9 cellular contexts compared by ENCODE assay signal in the genomic region with DNA sequence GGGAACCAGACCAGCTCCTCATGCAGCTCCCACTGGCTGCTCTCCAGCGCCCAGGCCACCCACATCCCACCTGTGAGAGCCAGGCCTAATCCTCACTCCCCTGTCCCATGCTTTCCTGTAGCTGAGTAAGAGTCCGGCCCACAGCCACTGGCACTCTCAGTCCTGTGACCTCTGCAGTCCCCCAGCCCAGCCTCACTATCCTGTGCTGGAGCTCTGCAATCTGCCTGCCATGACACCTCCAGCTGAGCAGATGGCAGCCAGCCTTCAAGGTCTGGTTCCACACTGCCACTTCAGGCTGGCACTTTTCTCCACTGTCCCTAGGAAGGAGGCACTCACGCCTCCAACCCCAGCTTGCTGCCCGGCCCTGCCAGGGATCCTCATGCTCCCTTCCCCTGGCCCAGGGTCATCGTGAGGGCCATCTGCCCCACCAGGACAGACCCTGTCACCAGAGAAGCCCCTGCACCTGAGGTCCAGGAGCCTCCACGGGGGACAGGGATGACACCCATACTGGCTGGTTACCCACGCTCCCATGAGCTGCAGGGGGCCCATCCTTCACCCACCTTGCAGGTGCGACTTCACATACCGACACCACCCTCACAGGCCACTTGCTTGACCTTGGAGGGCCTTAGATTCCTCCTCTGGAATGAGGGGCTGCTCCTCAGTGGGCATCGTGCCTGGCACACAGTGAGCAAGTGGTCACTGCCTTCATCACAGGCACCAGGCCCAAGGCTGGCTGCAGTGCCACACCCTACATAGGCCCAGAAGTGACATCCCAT.
A peak's percentile ranks its signal among the peaks of the same experiment; 100 is the strongest.
DNase-seq lines count a peak whose midpoint lies in the region; ATAC-seq and TF ChIP-seq lines count a peak whose summit lies in the region.
"Had no signal": no experiment of that assay in that cellular context is flagged by ENCODE, and none has a peak within 500 bp of the region (broad histone marks: within the 10 kb centered on the region; RNA-seq: fewer than 3 reads in every experiment).

No MANE protein-coding gene starts in this region.

- peak overlapping the region; percentile 83 for H3K27ac ChIP-seq in temporal lobe (ENCODE audit: low read depth, low read length)
- H3K27ac ChIP-seq: coronary artery had no signal

- TF ChIP-seq CTCF in WTC11 (IDR thresholded peaks at IDR 0.05) = no peak

- CTCF ChIA-PET in activated naive CD4-positive, alpha-beta T cell treated with anti-CD3 and anti-CD28 coated beads for 36 hours (lab: Charles Lee) = no interaction called here
- CTCF ChIA-PET in activated naive CD4-positive, alpha-beta T cell treated with anti-CD3 and anti-CD28 coated beads, Interleukin-2, amount 10 ng/mL, durations not matched to agents 7 days and 5 days (lab: Charles Lee) = interaction anchor here (1.2 to 1.7 kb wide), 2 partner anchors 16 to 20 kb away, joined by 3 to 5 read pairs; no protein-coding TSS in a partner anchor
- CTCF ChIA-PET in WTC11 (lab: Charles Lee) = interaction anchor here (0.5 to 2.9 kb wide), 15 partner anchors 9 to 211 kb away, joined by 3 to 19 read pairs (median 4); no protein-coding TSS in a partner anchor

- H3K27me3 Mint-ChIP-seq in activated naive CD4-positive, alpha-beta T cell treated with anti-CD3 and anti-CD28 coated beads for 36 hours (ENCODE audit: low read depth) = no peaks in the 10 kb centered on the region
- no peaks in the 10 kb centered on the region for H3K27me3 Mint-ChIP-seq in activated naive CD4-positive, alpha-beta T cell treated with anti-CD3 and anti-CD28 coated beads, Interleukin-2, amount 10 ng/mL, durations not matched to agents 7 days and 5 days
- no peaks in the 10 kb centered on the region for H3K27me3 Mint-ChIP-seq in WTC11 (ENCODE audit: low read depth)

- peaks cover 3% of the 10 kb centered on the region for H3K4me1 Mint-ChIP-seq in activated naive CD4-positive, alpha-beta T cell treated with anti-CD3 and anti-CD28 coated beads for 36 hours (ENCODE audit: low read depth)
- no peaks in the 10 kb centered on the region for H3K4me1 Mint-ChIP-seq in activated naive CD4-positive, alpha-beta T cell treated with anti-CD3 and anti-CD28 coated beads, Interleukin-2, amount 10 ng/mL, durations not matched to agents 7 days and 5 days
- peaks cover 13% of the 10 kb centered on the region for H3K4me1 Mint-ChIP-seq in WTC11

- H3K9me3 Mint-ChIP-seq in activated naive CD4-positive, alpha-beta T cell treated with anti-CD3 and anti-CD28 coated beads for 36 hours = no peaks in the 10 kb centered on the region
- no peaks in the 10 kb centered on the region for H3K9me3 Mint-ChIP-seq in activated naive CD4-positive, alpha-beta T cell treated with anti-CD3 and anti-CD28 coated beads, Interleukin-2, amount 10 ng/mL, durations not matched to agents 7 days and 5 days
- H3K9me3 Mint-ChIP-seq in WTC11 = no peaks in the 10 kb centered on the region

- ATAC-seq in WTC11 (no peak), GM21717 (IDR thresholded peaks at IDR 0.05; ENCODE audit: unreplicated experiment) (no peak)

- peaks cover 3% of the 10 kb centered on the region for H3K36me3 Mint-ChIP-seq in activated naive CD4-positive, alpha-beta T cell treated with anti-CD3 and anti-CD28 coated beads for 36 hours (ENCODE audit: low read depth)
- peaks cover 5% of the 10 kb centered on the region for H3K36me3 Mint-ChIP-seq in activated naive CD4-positive, alpha-beta T cell treated with anti-CD3 and anti-CD28 coated beads, Interleukin-2, amount 10 ng/mL, durations not matched to agents 7 days and 5 days
- H3K36me3 Mint-ChIP-seq in WTC11 = peaks cover 6% of the 10 kb centered on the region; the same call in 1 of the 2 replicates

- peak overlapping the region; percentile 46 for H3K27ac Mint-ChIP-seq in activated naive CD4-positive, alpha-beta T cell treated with anti-CD3 and anti-CD28 coated beads for 36 hours
- H3K27ac Mint-ChIP-seq in activated naive CD4-positive, alpha-beta T cell treated with anti-CD3 and anti-CD28 coated beads, Interleukin-2, amount 10 ng/mL, durations not matched to agents 7 days and 5 days = no peak overlapping the region
- H3K27ac Mint-ChIP-seq in WTC11 = peak overlapping the region; percentile 84

- intact Hi-C loops in activated naive CD4-positive, alpha-beta T cell treated with anti-CD3 and anti-CD28 coated beads for 36 hours (cut with micrococcal nuclease) = no loop called here

- no peak overlapping the region for H3K4me3 Mint-ChIP-seq in activated naive CD4-positive, alpha-beta T cell treated with anti-CD3 and anti-CD28 coated beads for 36 hours
- H3K4me3 Mint-ChIP-seq in activated naive CD4-positive, alpha-beta T cell treated with anti-CD3 and anti-CD28 coated beads, Interleukin-2, amount 10 ng/mL, durations not matched to agents 7 days and 5 days = no peak overlapping the region
- peak overlapping the region; percentile 59 for H3K4me3 Mint-ChIP-seq in WTC11

- POLR2A ChIA-PET in WTC11 (lab: Charles Lee) = interaction anchor here (0.8 to 1.0 kb wide), 2 partner anchors 8 to 17 kb away, joined by 3 read pairs; no protein-coding TSS in a partner anchor

- no peak for DNase-seq in activated naive CD4-positive, alpha-beta T cell treated with anti-CD3 and anti-CD28 coated beads for 36 hours
- DNase-seq in activated naive CD4-positive, alpha-beta T cell treated with anti-CD3 and anti-CD28 coated beads, Interleukin-2, amount 10 ng/mL, durations not matched to agents 7 days and 5 days = no peak
- no peak for DNase-seq in WTC11 (ENCODE audit: low spot score)
- DNase-seq in iPS-NIHi11 (ENCODE audit: low spot score) = peak; percentile 37
- DNase-seq in amygdala (lab: John Stamatoyannopoulos, UW) = no peak
- no peak for DNase-seq in HK-2 (ENCODE audit: unreplicated experiment)

TF ChIP-seq in WTC11, 78 proteins besides CTCF, POLR2A, EP300 and RAD21:
- TF ChIP-seq KAT7 (CRISPR knock-in tag; IDR thresholded peaks at IDR 0.05; ENCODE audit: borderline replicate concordance) (no peak), ZNF423 (CRISPR knock-in tag; IDR thresholded peaks at IDR 0.05) (no peak)
